8 cellular contexts compared by ENCODE assay signal in genomic region chr21:45129231-45129923, GRCh38. TPM values are rescaled to one million over a fixed set of nuclear protein-coding genes. Genes with fewer than 3 reads are reported as not detected.
DNase-seq lines count a peak whose midpoint lies in the region; ATAC-seq, FAIRE-seq and TF ChIP-seq lines count a peak whose summit lies in the region.
"Had no signal": no experiment of that assay in that cellular context is flagged by ENCODE, and none has a peak within 500 bp of the region (broad histone marks: within the 10 kb centered on the region; RNA-seq: fewer than 3 reads in every experiment).

No MANE protein-coding gene starts in this region.

- H3K9me3 ChIP-seq in kidney (ENCODE audit: control insufficient read depth in 1 of 2, low read length in 2 of 2), result no peaks in the 10 kb centered on the region
- H3K9me3 ChIP-seq in thyroid gland, result no peaks in the 10 kb centered on the region

- POLR2A ChIA-PET in MCF 10A (lab: Yijun Ruan, JAX), result interaction anchor here (0.6 to 3.1 kb wide), 31 partner anchors 9 to 328 kb away, joined by 3 to 18 read pairs (median 5); partner anchors contain the start of genes ADARB1, POFUT2, PTTG1IP and SLX9

- no peak for ATAC-seq in HG03025 (IDR thresholded peaks at IDR 0.05; ENCODE audit: low FRiP score, unreplicated experiment)
- no peak for ATAC-seq in GM21515 (IDR thresholded peaks at IDR 0.05; ENCODE audit: unreplicated experiment)

- H3K36me3 ChIP-seq in kidney (ENCODE audit: control insufficient read depth in 1 of 2, insufficient read depth in 2 of 2, low read length in 2 of 2), result no peaks in the 10 kb centered on the region
- H3K36me3 ChIP-seq in thyroid gland, result no peaks in the 10 kb centered on the region

- no peak overlapping the region for H3K4me3 ChIP-seq in kidney (ENCODE audit: low read length in 2 of 2)
- no peak overlapping the region for H3K4me3 ChIP-seq in thyroid gland (replicated peaks in 1 of 3)

- no peak; the same call in 1 of the 2 replicates for TF ChIP-seq EP300 in Ishikawa (IDR thresholded peaks at IDR 0.05; ENCODE audit: borderline replicate concordance)

- peak overlapping the region; percentile 86 for H3K27ac Mint-ChIP-seq in MCF 10A (ENCODE audit: low read depth, unreplicated experiment)
- H3K27ac Mint-ChIP-seq: T-helper 1 cell treated with Interleukin-12 subunit alpha and Interleukin-12 subunit beta and Interleukin-4 antibody, amounts not matched to agents 30 μg/mL and 1 μg/mL, for 36 hours had no signal

- CTCF ChIA-PET in MCF 10A (lab: Yijun Ruan, JAX), result interaction anchor here (0.6 to 9.6 kb wide), 27 partner anchors 9 to 759 kb away, joined by 3 to 133 read pairs (median 4); partner anchors contain the start of gene SLX9

- H3K9ac ChIP-seq in kidney (ENCODE audit: low read length in 2 of 2), result no peak overlapping the region

- no peak for TF ChIP-seq RAD21 in Ishikawa (IDR thresholded peaks at IDR 0.05; ENCODE audit: low read depth)

- H3K4me1 ChIP-seq in kidney (ENCODE audit: control insufficient read depth in 1 of 2, insufficient read depth in 1 of 2, low read depth in 1 of 2, low read length in 2 of 2) (peaks cover 5 to 16% of the 10 kb centered on the region in 2 donors), thyroid gland (peaks cover 0 to 20% of the 10 kb centered on the region in 2 donors)

- no peak for FAIRE-seq in kidney (lab: Jason Lieb, UNC)

- peaks cover 10% of the 10 kb centered on the region for H3K4me1 Mint-ChIP-seq in MCF 10A (ENCODE audit: insufficient read depth, unreplicated experiment)

- WGBS in thyroid gland, 2 donors, result 84% methylated on average over 19 of the region's 19 CpGs

- peak overlapping the region; percentile 73 for H3K4me3 Mint-ChIP-seq in MCF 10A (ENCODE audit: unreplicated experiment)
- H3K4me3 Mint-ChIP-seq: T-helper 1 cell treated with Interleukin-12 subunit alpha and Interleukin-12 subunit beta and Interleukin-4 antibody, amounts not matched to agents 30 μg/mL and 1 μg/mL, for 36 hours had no signal

- intact Hi-C loops in MCF 10A (cut with micrococcal nuclease), result loop anchor here (2.0 kb wide), 2 partner anchors 51 to 329 kb away; partner anchors contain the start of gene UBE2G2
- intact Hi-C loops in kidney (cut with DNase I), result loop anchor here (5.0 kb wide), 1 partner anchor 182 kb away; no protein-coding TSS in a partner anchor
- intact Hi-C loops in thyroid gland (cut with DNase I), result loop anchor here (5.0 kb wide), 1 partner anchor 177 kb away; no protein-coding TSS in a partner anchor

- peak overlapping the region; percentile 79 to 85 for H3K27ac ChIP-seq in kidney (ENCODE audit: low read depth in 2 of 2, low read length in 2 of 2)
- peak overlapping the region in 2 of 3 donors; percentile 46 to 53 for H3K27ac ChIP-seq in thyroid gland

- DNase-seq in MCF 10A (ENCODE audit: unreplicated experiment) (peak; percentile 70), kidney (no peak), thyroid gland (no peak)
- no peak for DNase-seq in activated CD8-positive, alpha-beta memory T cell treated with anti-CD3 and anti-CD28 coated beads for 24 hours

- TF ChIP-seq POLR2A in thyroid gland (IDR thresholded peaks at IDR 0.05), result no peak

- H3K27me3 Mint-ChIP-seq in MCF 10A (ENCODE audit: insufficient read depth, unreplicated experiment), result no peaks in the 10 kb centered on the region

- H3K9me3 Mint-ChIP-seq in MCF 10A (ENCODE audit: unreplicated experiment), result no peaks in the 10 kb centered on the region
- H3K9me3 Mint-ChIP-seq: T-helper 1 cell treated with Interleukin-12 subunit alpha and Interleukin-12 subunit beta and Interleukin-4 antibody, amounts not matched to agents 30 μg/mL and 1 μg/mL, for 36 hours had no signal

- no peak for TF ChIP-seq CTCF in MCF 10A (IDR thresholded peaks at IDR 0.05; ENCODE audit: unreplicated experiment)
- TF ChIP-seq CTCF in kidney (IDR thresholded peaks at IDR 0.05; ENCODE audit: borderline replicate concordance, extremely low read depth, insufficient read depth), result no peak
- TF ChIP-seq CTCF in thyroid gland (IDR thresholded peaks at IDR 0.05), result no peak

- H3K36me3 Mint-ChIP-seq in MCF 10A (ENCODE audit: insufficient read depth, unreplicated experiment), result peaks cover 6% of the 10 kb centered on the region

- H3K27me3 ChIP-seq in thyroid gland, result no peaks in the 10 kb centered on the region

- no TSS peak for BruUV-seq in MCF 10A (replicated peaks; lab: Mats Ljungman, UMichigan)

TF ChIP-seq in Ishikawa, 13 proteins besides CTCF, POLR2A, EP300 and RAD21:
- TF ChIP-seq USF1 (IDR thresholded peaks at IDR 0.05) (no peak), TCF12 (IDR thresholded peaks at IDR 0.05; ENCODE audit: low read depth) (no peak), MAX (IDR thresholded peaks at IDR 0.05) (no peak), NFIC (IDR thresholded peaks at IDR 0.05) (0 out of 2 replicates have a peak, but pooled peaks have one; percentile 38), CEBPB (IDR thresholded peaks at IDR 0.05) (no peak), TAF1 (IDR thresholded peaks at IDR 0.05; ENCODE audit: low read depth) (no peak), ZBTB7A (IDR thresholded peaks at IDR 0.05; ENCODE audit: low read depth) (no peak)

RNA-seq across cellular contexts. Expression of gene ADARB1, which starts 55.0 kb away (rescaled TPM):
- total RNA-seq in MCF 10A (2022) (18.1 and 19.4 TPM in 2 replicates), kidney (34.9 TPM), thyroid gland (10 to 100 TPM in 2 of 4 donors, 1 to 10 TPM in 2; 5.0 to 20.2 (median 10.1) TPM)
- 6.7 TPM for polyA plus RNA-seq in kidney (ENCODE audit: insufficient read depth, low read depth, low replicate concordance)
